Comparison of ENCODE assay signal across 8 cellular contexts in the genomic region with DNA sequence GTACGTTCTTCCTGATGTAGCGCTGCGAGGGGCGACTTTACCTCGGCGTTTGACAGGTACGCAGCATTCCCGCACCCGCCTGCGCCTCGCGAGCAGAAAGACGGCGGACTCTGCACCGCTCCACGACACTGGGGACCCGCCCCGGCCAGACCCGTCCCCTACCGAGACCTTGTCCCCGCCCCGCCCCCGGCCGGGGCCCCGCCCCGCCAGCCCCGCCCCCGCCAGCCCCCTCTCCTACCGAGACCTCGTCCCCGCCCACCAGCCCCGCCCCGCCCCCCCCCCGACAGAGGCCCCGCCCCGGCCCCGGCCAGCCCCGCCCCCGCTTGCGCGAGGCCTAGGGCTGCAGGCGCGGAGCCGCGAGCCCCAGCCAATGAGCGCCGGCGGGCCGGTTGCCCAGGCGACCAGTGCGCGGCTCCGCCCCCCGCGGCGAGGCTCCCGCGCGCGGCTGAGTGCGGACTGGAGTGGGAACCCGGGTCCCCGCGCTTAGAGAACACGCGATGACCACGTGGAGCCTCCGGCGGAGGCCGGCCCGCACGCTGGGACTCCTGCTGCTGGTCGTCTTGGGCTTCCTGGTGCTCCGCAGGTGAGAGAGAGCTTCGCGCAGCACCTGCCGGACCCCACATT. TPM values are rescaled to one million over a fixed set of nuclear protein-coding genes. Genes with fewer than 3 reads are reported as not detected.
DNase-seq lines count a peak whose midpoint lies in the region; ATAC-seq and TF ChIP-seq lines count a peak whose summit lies in the region.

A gene with protein sequence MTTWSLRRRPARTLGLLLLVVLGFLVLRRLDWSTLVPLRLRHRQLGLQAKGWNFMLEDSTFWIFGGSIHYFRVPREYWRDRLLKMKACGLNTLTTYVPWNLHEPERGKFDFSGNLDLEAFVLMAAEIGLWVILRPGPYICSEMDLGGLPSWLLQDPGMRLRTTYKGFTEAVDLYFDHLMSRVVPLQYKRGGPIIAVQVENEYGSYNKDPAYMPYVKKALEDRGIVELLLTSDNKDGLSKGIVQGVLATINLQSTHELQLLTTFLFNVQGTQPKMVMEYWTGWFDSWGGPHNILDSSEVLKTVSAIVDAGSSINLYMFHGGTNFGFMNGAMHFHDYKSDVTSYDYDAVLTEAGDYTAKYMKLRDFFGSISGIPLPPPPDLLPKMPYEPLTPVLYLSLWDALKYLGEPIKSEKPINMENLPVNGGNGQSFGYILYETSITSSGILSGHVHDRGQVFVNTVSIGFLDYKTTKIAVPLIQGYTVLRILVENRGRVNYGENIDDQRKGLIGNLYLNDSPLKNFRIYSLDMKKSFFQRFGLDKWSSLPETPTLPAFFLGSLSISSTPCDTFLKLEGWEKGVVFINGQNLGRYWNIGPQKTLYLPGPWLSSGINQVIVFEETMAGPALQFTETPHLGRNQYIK (plus strand): TSS at position 424 of the 624 bp plus-strand sequence. CDS start 74 bp downstream, at position 498.

- no peak within 1 kb of the TSS for H2BK12ac ChIP-seq in H9 (ENCODE audit: insufficient read length, low read depth, low read length)

- no peaks in the 10 kb centered on the region for H3K9me3 ChIP-seq in H9 (ENCODE audit: control insufficient read depth, low read depth, low read length)
- H3K9me3 ChIP-seq in left lung, result no peaks in the 10 kb centered on the region
- H3K9me3 ChIP-seq in OCI-LY7 (ENCODE audit: low read length), result no peaks in the 10 kb centered on the region

- H3K27ac ChIP-seq in H9 (ENCODE audit: insufficient read length, low read depth, low read length), result no peak within 1 kb of the TSS
- H3K27ac ChIP-seq in left lung, result no peak within 1 kb of the TSS
- no peak within 1 kb of the TSS for H3K27ac ChIP-seq in OCI-LY7 (ENCODE audit: low read depth, low read length, poor library complexity, severe bottlenecking)

- H2BK20ac ChIP-seq in H9 (ENCODE audit: low read depth, low read length, poor library complexity, severe bottlenecking), result no peak within 1 kb of the TSS

- no peak within 1 kb of the TSS for H3K9ac ChIP-seq in H9 (ENCODE audit: extremely low read depth, insufficient read length, low read length)

- no CpG with 5 or more reads among the region's 77 CpGs for WGBS in H9 (ENCODE audit: extremely low coverage, insufficient read length, low lambda C conversion rate)

- H3K23me2 ChIP-seq in H9 (ENCODE audit: insufficient read length, low read depth, low read length, poor library complexity, severe bottlenecking), result peaks cover 3% of the 10 kb centered on the region

- H2BK120ac ChIP-seq in H9 (ENCODE audit: low read depth, low read length, poor library complexity, severe bottlenecking), result no peak within 1 kb of the TSS

- H3K18ac ChIP-seq in H9 (ENCODE audit: insufficient read length, low read depth, low read length), result no peak within 1 kb of the TSS

- H3K4me3 Mint-ChIP-seq in H9, result peak within 1 kb of the TSS; percentile 61 to 81

- H2AFZ ChIP-seq in H9 (ENCODE audit: low read length) (no peak within 1 kb of the TSS), OCI-LY7 (ENCODE audit: low read length) (no peak within 1 kb of the TSS)

- H3K4me3 ChIP-seq in left lung (peak within 1 kb of the TSS; percentile 45 to 53), OCI-LY7 (ENCODE audit: low read depth, low read length, poor library complexity, severe bottlenecking) (no peak within 1 kb of the TSS)

- H3T11ph ChIP-seq in H9 (ENCODE audit: low read length), result no peak within 1 kb of the TSS

- no peak within 1 kb of the TSS for H3K4ac ChIP-seq in H9 (ENCODE audit: low read depth, low read length)

- H3K14ac ChIP-seq in H9 (ENCODE audit: insufficient read depth, low read length), result no peak within 1 kb of the TSS; the same call in 1 of the 2 replicates

- no peak within 1 kb of the TSS for H2BK15ac ChIP-seq in H9 (ENCODE audit: low read depth, low read length)

- H3K27ac Mint-ChIP-seq in H9, result no peak within 1 kb of the TSS

- H2AK5ac ChIP-seq in H9 (ENCODE audit: insufficient read length, low read length), result no peak within 1 kb of the TSS

- no peaks in the 10 kb centered on the region; the same call in 1 of the 2 replicates for H3K27me3 ChIP-seq in H9 (ENCODE audit: insufficient read depth, low read length)
- peaks cover 17 to 53% of the 10 kb centered on the region in 2 donors for H3K27me3 ChIP-seq in left lung

- no peak within 1 kb of the TSS for H2BK5ac ChIP-seq in H9 (ENCODE audit: insufficient read length, low read length)

- peaks cover 24% of the 10 kb centered on the region in 2 experiments for H3K4me1 Mint-ChIP-seq in H9

- POLR2A ChIA-PET in OCI-LY7 (lab: Charles Lee), result no interaction called here

- H4K5ac ChIP-seq in H9 (ENCODE audit: insufficient read length, low read depth, low read length), result no peak within 1 kb of the TSS

- no TSS peak for BruUV-seq in OCI-LY7 (replicated peaks; lab: Mats Ljungman, UMichigan)

- H3K36me3 Mint-ChIP-seq in H9 (ENCODE audit: insufficient read depth in 1 of 3, low read depth in 3 of 3), result no peaks in the 10 kb centered on the region

- no peaks in the 10 kb centered on the region for H3K9me3 Mint-ChIP-seq in H9

- no peak within 1 kb of the TSS for H4K8ac ChIP-seq in H9 (replicated peaks; ENCODE audit: insufficient read length, low read depth, low read length)

- H3K4me2 ChIP-seq in H9 (ENCODE audit: insufficient read depth, insufficient read length, low read length) (peak within 1 kb of the TSS; percentile 78), OCI-LY7 (ENCODE audit: low read length) (no peak within 1 kb of the TSS)

- H3K79me2 ChIP-seq in H9 (ENCODE audit: insufficient read depth, low read length) (no peaks in the 10 kb centered on the region), OCI-LY7 (ENCODE audit: insufficient read depth, low read depth, low read length) (no peaks in the 10 kb centered on the region)

- TF ChIP-seq CTCF in H9 (conservative IDR thresholded peaks at IDR 0.05) (no peak), left lung (IDR thresholded peaks at IDR 0.05) (no peak), OCI-LY7 (conservative IDR thresholded peaks at IDR 0.05; ENCODE audit: low read length) (no peak)

- intact Hi-C loops in left lung (cut with DNase I) (no loop called here), OCI-LY7 (cut with micrococcal nuclease; ENCODE audit: unreplicated experiment) (no loop called here)

- ATAC-seq in left lung, result peak; percentile 95

- H3K27me3 Mint-ChIP-seq in H9 (ENCODE audit: low read depth), result peaks cover 59% of the 10 kb centered on the region

- H3K23ac ChIP-seq in H9 (ENCODE audit: insufficient read length, low read depth, low read length), result no peak within 1 kb of the TSS

- no peak within 1 kb of the TSS for H3K56ac ChIP-seq in H9 (ENCODE audit: insufficient read length, low read depth, low read length)

- CTCF ChIA-PET in OCI-LY7 (lab: Charles Lee; ENCODE audit: unreplicated experiment), result no interaction called here

- H3K36me3 ChIP-seq in left lung (no peaks in the 10 kb centered on the region), OCI-LY7 (ENCODE audit: insufficient read depth, low read length) (no peaks in the 10 kb centered on the region)

- H3K4me1 ChIP-seq in H9 (ENCODE audit: insufficient read depth, low read length) (0 out of 2 replicates have a peak, but pooled peaks cover 3% of the 10 kb centered on the region), left lung (peaks cover 0 to 13% of the 10 kb centered on the region in 2 donors), OCI-LY7 (ENCODE audit: insufficient read depth, low read length, poor library complexity, severe bottlenecking) (no peaks in the 10 kb centered on the region)

- no peak within 1 kb of the TSS for H4K91ac ChIP-seq in H9 (ENCODE audit: insufficient read length, low read depth, low read length)

- H4K20me1 ChIP-seq in H9 (ENCODE audit: control insufficient read depth, insufficient read depth, insufficient read length) (no peaks in the 10 kb centered on the region), OCI-LY7 (ENCODE audit: insufficient read depth, low read length) (no peaks in the 10 kb centered on the region)

- no peaks in the 10 kb centered on the region for H3K9me2 ChIP-seq in OCI-LY7 (ENCODE audit: insufficient read depth, low read length)

- H3K79me1 ChIP-seq in H9 (ENCODE audit: insufficient read depth, low read depth, low read length, poor library complexity, severe bottlenecking), result no peaks in the 10 kb centered on the region

- peak; percentile 40 for DNase-seq in DMS79 (lab: John Stamatoyannopoulos, UW)
- peak; percentile 92 for DNase-seq in H9
- DNase-seq in NCI-H146 (lab: John Stamatoyannopoulos, UW), result peak; percentile 85
- peak; percentile 58 to 65 for DNase-seq in activated CD4-positive, alpha-beta T cell treated with anti-CD3 and anti-CD28 coated beads for 24 hours (ENCODE audit: low read depth in 2 of 2)
- DNase-seq in cerebellar cortex (ENCODE audit: low spot score), result peak; percentile 15
- peak; percentile 73 to 91 for DNase-seq in left lung
- DNase-seq in stimulated activated CD4-positive, alpha-beta T cell treated with anti-CD3 and anti-CD28 coated beads, Interleukin-1b, Interleukin-23, amount 100 ng/mL, for 48 hours, result peak; percentile 77
- DNase-seq in OCI-LY7 (ENCODE audit: low spot score), result no peak

RNA-seq across cellular contexts. Expression of the gene that starts here (rescaled TPM):
- total RNA-seq in H9 (2021), result 2.0 and 2.4 TPM in 2 replicates
- 10 to 100 TPM; 10.3 to 11.9 TPM for total RNA-seq in left lung
- total RNA-seq in OCI-LY7 (2014; rRNA removed; shearing (Covaris generic)), result not detected in 2 replicates
- total RNA-seq in OCI-LY7 (2022), result not detected in 2 replicates
